Comparison of ENCODE assay signal across 1 cellular context in genomic region chr1:30875916-30876315, GRCh38.
TF ChIP-seq lines count a peak whose summit lies in the region.

No MANE protein-coding gene starts in this region.

TF ChIP-seq in IMR-90, 13 proteins besides CTCF, POLR2A, EP300 and RAD21 (continued from another document):
- no peak for TF ChIP-seq RFX5 (IDR thresholded peaks at IDR 0.05; ENCODE audit: low read depth, low read length)
- TF ChIP-seq CHD1 (IDR thresholded peaks at IDR 0.05; ENCODE audit: low read depth, low read length): no peak
- no peak for TF ChIP-seq NFE2L2 (IDR thresholded peaks at IDR 0.05; ENCODE audit: low read depth, low read length)
- no peak for TF ChIP-seq FOS (IDR thresholded peaks at IDR 0.05; ENCODE audit: low read depth, low read length)
- no peak for TF ChIP-seq ELK1 (IDR thresholded peaks at IDR 0.05; ENCODE audit: borderline replicate concordance, low read depth, low read length)
- TF ChIP-seq BHLHE40 (IDR thresholded peaks at IDR 0.05; ENCODE audit: low read depth, low read length): no peak
- no peak for TF ChIP-seq SMC3 (IDR thresholded peaks at IDR 0.05; ENCODE audit: low read depth, low read length)
- no peak for TF ChIP-seq RCOR1 (IDR thresholded peaks at IDR 0.05; ENCODE audit: insufficient replicate concordance, low read length)
- TF ChIP-seq MXI1 (IDR thresholded peaks at IDR 0.05; ENCODE audit: borderline replicate concordance, low read depth, low read length): no peak
TF ChIP-seq in IMR-90: peak in this region for 0.
